8 cellular contexts compared by ENCODE assay signal in the genomic region with DNA sequence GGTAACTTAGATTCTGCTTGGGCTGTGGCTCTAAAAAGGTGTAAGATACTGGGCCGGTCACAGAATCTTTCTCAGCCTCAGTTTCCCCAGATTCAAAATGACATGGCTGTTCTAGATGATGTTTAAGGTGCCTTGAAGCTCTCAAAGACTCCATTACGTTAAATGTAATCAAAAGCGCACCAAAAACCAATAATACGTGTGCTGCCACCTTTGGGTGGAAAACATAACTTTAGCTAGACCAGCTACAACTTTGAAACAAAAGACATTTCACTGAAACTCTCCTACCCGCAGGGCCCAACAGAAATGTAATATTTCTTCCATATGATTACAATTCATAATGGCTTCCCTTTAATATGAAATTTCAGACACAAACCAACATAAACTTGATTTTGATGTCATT. TPM values are rescaled to one million over a fixed set of nuclear protein-coding genes. Genes with fewer than 3 reads are reported as not detected.
DNase-seq lines count a peak whose midpoint lies in the region; TF ChIP-seq lines count a peak whose summit lies in the region.

No MANE protein-coding gene starts in this region.

- H3K4me3 ChIP-seq in DOHH2 (ENCODE audit: low read length) (no peak overlapping the region), cardiac fibroblast (replicated peaks in 1 of 2; ENCODE audit: low read depth in 2 of 2, low read length in 2 of 2) (no peak overlapping the region)
- no peak overlapping the region for H3K4me3 ChIP-seq in CD8-positive, alpha-beta memory T cell (ENCODE audit: low read length)

- no peak overlapping the region for H3K27ac ChIP-seq in DOHH2 (ENCODE audit: low read depth, low read length)
- H3K27ac ChIP-seq in CD8-positive, alpha-beta memory T cell (ENCODE audit: low read depth, low read length), result no peak overlapping the region

- H3K9me3 Mint-ChIP-seq in neural crest cell, result peaks cover 3% of the 10 kb centered on the region
- H3K9me3 Mint-ChIP-seq in CD8-positive, alpha-beta memory T cell, result no peaks in the 10 kb centered on the region

- H3K27ac Mint-ChIP-seq in neural crest cell (ENCODE audit: unreplicated experiment), result no peak overlapping the region
- no peak overlapping the region for H3K27ac Mint-ChIP-seq in CD8-positive, alpha-beta memory T cell

- peaks cover 5% of the 10 kb centered on the region for H3K4me1 Mint-ChIP-seq in neural crest cell
- H3K4me1 Mint-ChIP-seq in CD8-positive, alpha-beta memory T cell, result no peaks in the 10 kb centered on the region

- H4K20me1 ChIP-seq in DOHH2 (ENCODE audit: control insufficient read depth, insufficient read depth, low read depth, low read length), result no peaks in the 10 kb centered on the region

- no peaks in the 10 kb centered on the region for H3K79me2 ChIP-seq in DOHH2 (ENCODE audit: control insufficient read depth, low read length)

- POLR2A ChIA-PET in CD8-positive, alpha-beta memory T cell (lab: Charles Lee), result no interaction called here

- no peaks in the 10 kb centered on the region for H3K9me3 ChIP-seq in DOHH2 (ENCODE audit: control insufficient read depth, insufficient read depth, low read length)
- no peaks in the 10 kb centered on the region for H3K9me3 ChIP-seq in CD8-positive, alpha-beta memory T cell (ENCODE audit: low read length)

- DNase-seq in M059J (ENCODE audit: low read depth) (peak; percentile 8), cardiac fibroblast (ENCODE audit: low read depth in 2 of 2) (peak; percentile 5 to 53), neural crest cell (ENCODE audit: low read depth, low spot score) (no peak), T-helper 1 cell (no peak), NCI-H510A (lab: John Stamatoyannopoulos, UW) (no peak)
- DNase-seq in CD8-positive, alpha-beta memory T cell, result no peak
- DNase-seq in activated effector memory CD4-positive, alpha-beta T cell treated with Interleukin-2 at 50 U/mL for 16 hours, result no peak

- TF ChIP-seq CTCF in DOHH2 (IDR thresholded peaks at IDR 0.05; ENCODE audit: low read depth, low read length, poor library complexity, severe bottlenecking), result peak; percentile 47
- TF ChIP-seq CTCF in cardiac fibroblast (IDR thresholded peaks at IDR 0.05; ENCODE audit: low read depth, low read length), result peak; percentile 38
- TF ChIP-seq CTCF in neural crest cell (conservative IDR thresholded peaks at IDR 0.05), result peak; percentile 56

- no peaks in the 10 kb centered on the region for H3F3A ChIP-seq in DOHH2 (ENCODE audit: control insufficient read depth, insufficient read depth)

- no peak overlapping the region for H3K4me3 Mint-ChIP-seq in neural crest cell
- H3K4me3 Mint-ChIP-seq in CD8-positive, alpha-beta memory T cell, result no peak overlapping the region

- CTCF ChIA-PET in CD8-positive, alpha-beta memory T cell (lab: Charles Lee), result interaction anchor here (0.7 to 1.4 kb wide), 2 partner anchors 13 to 16 kb away, joined by 3 to 4 read pairs; no protein-coding TSS in a partner anchor

- no peaks in the 10 kb centered on the region for H3K36me3 ChIP-seq in DOHH2 (ENCODE audit: control insufficient read depth, low read length)
- no peaks in the 10 kb centered on the region for H3K36me3 ChIP-seq in CD8-positive, alpha-beta memory T cell (ENCODE audit: insufficient read depth, low read length)

- no peaks in the 10 kb centered on the region for H3K36me3 Mint-ChIP-seq in neural crest cell (ENCODE audit: low read depth)
- no peaks in the 10 kb centered on the region for H3K36me3 Mint-ChIP-seq in CD8-positive, alpha-beta memory T cell

- H3K4me1 ChIP-seq in DOHH2 (ENCODE audit: control insufficient read depth, low read length), result no peaks in the 10 kb centered on the region
- H3K4me1 ChIP-seq in CD8-positive, alpha-beta memory T cell (ENCODE audit: insufficient read depth, low read length), result no peaks in the 10 kb centered on the region

- H3K4me2 ChIP-seq in DOHH2 (ENCODE audit: low read length), result no peak overlapping the region

- peaks cover 2% of the 10 kb centered on the region for H3K27me3 Mint-ChIP-seq in neural crest cell (ENCODE audit: low read depth)
- no peaks in the 10 kb centered on the region for H3K27me3 Mint-ChIP-seq in CD8-positive, alpha-beta memory T cell

- H3K9me2 ChIP-seq in DOHH2 (replicated peaks; ENCODE audit: control insufficient read depth, low read length), result no peaks in the 10 kb centered on the region

- H3K27me3 ChIP-seq in DOHH2 (ENCODE audit: control insufficient read depth, low read length), result 0 out of 2 replicates have a peak, but pooled peaks cover 2% of the 10 kb centered on the region
- H3K27me3 ChIP-seq in CD8-positive, alpha-beta memory T cell (ENCODE audit: insufficient read depth, low read length, poor library complexity, severe bottlenecking), result no peaks in the 10 kb centered on the region

RNA-seq across cellular contexts. Expression of gene PCSK5, which starts 35.0 kb away (rescaled TPM):
- total RNA-seq in M059J (2014; rRNA removed; shearing (Covaris generic)), result 0.07 and 0.10 TPM in 2 replicates
- 2.7 and 3.1 TPM in 2 replicates for total RNA-seq in neural crest cell
- 1 to 10 TPM; 1.6 to 1.8 TPM for total RNA-seq in CD8-positive, alpha-beta memory T cell
- 1.9 TPM for polyA plus RNA-seq in CD8-positive, alpha-beta memory T cell

Comparison
In these comparisons a context has a peak if more than half of its experiments do, and no peak if none do; other contexts are left out.
1. DNase-seq: peak in M059J (single experiment) and cardiac fibroblast (2 of 2); none in neural crest cell (single experiment), T-helper 1 cell (0 of 5), CD8-positive, alpha-beta memory T cell (0 of 5), NCI-H510A (single experiment) and activated effector memory CD4-positive, alpha-beta T cell treated with Interleukin-2 at 50 U/mL for 16 hours (single experiment).
2. Peak in every context shown above with its lines, with median percentiles within 50 percentile points of each other: CTCF ChIP-seq.